In the genomic region with DNA sequence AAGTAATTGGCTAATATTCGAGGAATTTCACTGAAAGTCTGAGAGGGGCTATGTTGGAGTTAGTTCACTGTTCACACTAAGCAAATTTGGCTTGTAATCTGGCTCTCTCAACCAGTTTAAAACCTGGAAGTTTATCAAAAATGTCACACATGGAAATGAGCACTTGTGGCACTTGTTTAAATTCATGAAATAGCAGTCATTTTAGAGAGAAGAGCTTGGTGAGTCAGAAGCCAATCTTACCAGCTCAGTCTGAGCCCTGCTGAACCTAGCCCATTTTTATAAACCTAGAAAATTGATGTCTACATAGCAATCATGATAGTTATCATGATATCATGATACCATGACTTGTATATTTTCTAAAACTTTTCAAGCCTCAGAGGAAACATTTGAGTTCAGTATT, we compare ENCODE assay signal across 1 cellular context.
TF ChIP-seq lines count a peak whose summit lies in the region.

No MANE protein-coding gene starts in this region.

TF ChIP-seq in IMR-90, 13 proteins besides CTCF, POLR2A, EP300 and RAD21 (continued from another document):
- TF ChIP-seq SMC3 (IDR thresholded peaks at IDR 0.05; ENCODE audit: low read depth, low read length) (no peak), CHD1 (IDR thresholded peaks at IDR 0.05; ENCODE audit: low read depth, low read length) (no peak), FOS (IDR thresholded peaks at IDR 0.05; ENCODE audit: low read depth, low read length) (no peak), RFX5 (IDR thresholded peaks at IDR 0.05; ENCODE audit: low read depth, low read length) (no peak), CEBPB (IDR thresholded peaks at IDR 0.05; ENCODE audit: low read depth, low read length) (no peak), BHLHE40 (IDR thresholded peaks at IDR 0.05; ENCODE audit: low read depth, low read length) (no peak), MAFK (IDR thresholded peaks at IDR 0.05; ENCODE audit: low read depth, low read length) (no peak)
